16 cellular contexts compared by ENCODE assay signal in the genomic region with DNA sequence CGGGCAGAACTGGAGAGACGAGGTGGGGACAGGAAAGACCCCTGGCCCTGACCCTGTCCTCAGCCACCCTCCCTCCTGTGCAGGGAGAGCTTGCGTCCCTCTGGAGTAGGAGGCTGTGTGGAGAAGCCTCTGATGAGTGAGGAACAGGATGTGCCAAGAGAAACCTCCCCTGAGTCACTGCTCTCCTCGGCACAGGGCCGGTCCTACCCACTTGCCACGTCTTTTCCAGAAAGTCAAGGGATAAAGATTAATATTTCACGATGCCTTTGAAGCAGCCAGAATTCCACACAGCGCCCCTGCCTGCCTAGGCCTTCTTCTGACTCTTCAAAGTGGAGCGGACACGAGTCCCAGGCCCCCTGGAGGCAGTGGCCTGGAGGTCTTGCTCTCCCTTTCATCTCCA. TPM values are rescaled to one million over a fixed set of nuclear protein-coding genes. Genes with fewer than 3 reads are reported as not detected.
A peak's percentile ranks its signal among the peaks of the same experiment; 100 is the strongest.
DNase-seq lines count a peak whose midpoint lies in the region; ATAC-seq, FAIRE-seq and TF ChIP-seq lines count a peak whose summit lies in the region.
"Had no signal": no experiment of that assay in that cellular context is flagged by ENCODE, and none has a peak within 500 bp of the region (broad histone marks: within the 10 kb centered on the region; RNA-seq: fewer than 3 reads in every experiment).

No MANE protein-coding gene starts in this region.

- TF ChIP-seq POLR2A in HepG2 (IDR thresholded peaks at IDR 0.05; ENCODE audit: insufficient read depth in 1 of 2, low read depth in 2 of 2, low read length in 2 of 2): no peak

- no peak for TF ChIP-seq EP300 in HepG2 (IDR thresholded peaks at IDR 0.05; ENCODE audit: low read depth in 2 of 2, low read length in 2 of 2)
- no peak for TF ChIP-seq EP300 in HepG2 (CRISPR knock-in tag; IDR thresholded peaks at IDR 0.05; ENCODE audit: borderline replicate concordance)

- no peaks in the 10 kb centered on the region for H3K36me3 ChIP-seq in HepG2 (replicated peaks in 1 of 2; ENCODE audit: control insufficient read depth in 1 of 2, insufficient read depth in 2 of 2, low read length in 2 of 2)
- H3K36me3 ChIP-seq: Peyer's patch had no signal

- no TSS peak for BruUV-seq in HepG2 (replicated peaks; lab: Mats Ljungman, UMichigan)

- no peak overlapping the region for H3K27ac Mint-ChIP-seq in T-helper 17 cell
- H3K27ac Mint-ChIP-seq: activated CD8-positive, alpha-beta T cell treated with anti-CD3 and anti-CD28 coated beads for 36 hours had no signal

- H3K4me1 ChIP-seq in HepG2 (ENCODE audit: insufficient read depth, low read length): peaks cover 50% of the 10 kb centered on the region
- H3K4me1 ChIP-seq: Peyer's patch had no signal

- peak; percentile 67 for ATAC-seq in Right ventricle myocardium inferior
- no peak for ATAC-seq in HepG2
- ATAC-seq in T-helper 17 cell: no peak
- no peak for ATAC-seq in GM18867 (IDR thresholded peaks at IDR 0.05; ENCODE audit: unreplicated experiment)
- no peak for ATAC-seq in HG03469 (IDR thresholded peaks at IDR 0.05; ENCODE audit: unreplicated experiment)
- ATAC-seq: activated CD8-positive, alpha-beta T cell treated with anti-CD3 and anti-CD28 coated beads for 36 hours had no signal

- no peaks in the 10 kb centered on the region for H3K4me1 Mint-ChIP-seq in T-helper 17 cell
- H3K4me1 Mint-ChIP-seq: central memory CD8-positive, alpha-beta T cell had no signal

- TF ChIP-seq RAD21 in HepG2 (CRISPR knock-in tag; IDR thresholded peaks at IDR 0.05): no peak

- H3K9me3 ChIP-seq in HepG2 (ENCODE audit: low read length) (no peaks in the 10 kb centered on the region), T-helper 17 cell (ENCODE audit: control insufficient read depth, low read length, poor library complexity, severe bottlenecking) (no peaks in the 10 kb centered on the region)
- H3K9me3 ChIP-seq: Peyer's patch had no signal

- in situ Hi-C loops in HepG2 (cut with HindIII; ENCODE audit: extremely low pct_ligation_motif_present, low pct_unique_long_range_greater_than_20kb): no loop called here

- POLR2A ChIA-PET in HepG2 (lab: Yijun Ruan, JAX): no interaction called here

- intact Hi-C loops in Right ventricle myocardium inferior (cut with DNase I) (no loop called here), cardiac septum (cut with DNase I) (loop anchor here (5.0 kb wide), 1 partner anchor 116 kb away; no protein-coding TSS in a partner anchor), HepG2 (cut with micrococcal nuclease; ENCODE audit: unreplicated experiment) (no loop called here), posterior cingulate gyrus (cut with DNase I) (no loop called here)

- TF ChIP-seq CTCF in epithelial cell of esophagus (IDR thresholded peaks at IDR 0.05; ENCODE audit: insufficient read depth, low read depth, low read length, missing control alignments): no peak
- no peak for TF ChIP-seq CTCF in HepG2 (CRISPR knock-in tag; IDR thresholded peaks at IDR 0.05)

- no peaks in the 10 kb centered on the region for H4K20me1 ChIP-seq in HepG2 (ENCODE audit: insufficient read depth, low read length)

- H3K4me2 ChIP-seq in HepG2 (ENCODE audit: low read depth, low read length): no peak overlapping the region
- H3K4me2 ChIP-seq: smooth muscle cell had no signal

- no peaks in the 10 kb centered on the region for H3K36me3 Mint-ChIP-seq in T-helper 17 cell (ENCODE audit: low read depth)

- DNase-seq in Right ventricle myocardium inferior (ENCODE audit: missing footprints) (no peak), cardiac septum (ENCODE audit: low spot score) (no peak), epithelial cell of esophagus (ENCODE audit: low read depth) (peak; percentile 60), HepG2 (ENCODE audit: low spot score) (no peak), T-helper 17 cell (no peak), posterior cingulate gyrus (no peak)
- DNase-seq: activated CD8-positive, alpha-beta T cell treated with anti-CD3 and anti-CD28 coated beads for 36 hours; activated gamma-delta T cell treated with Interleukin-2 at 50 U/mL for 16 hours; NCI-H1092; Peyer's patch; T1000 had no signal

- H3K27me3 ChIP-seq in HepG2 (ENCODE audit: control insufficient read depth in 1 of 2, insufficient read depth in 2 of 2, low read length in 2 of 2): no peaks in the 10 kb centered on the region
- H3K27me3 ChIP-seq: Peyer's patch had no signal

- H3K27me3 Mint-ChIP-seq in T-helper 17 cell: peaks cover 35% of the 10 kb centered on the region

- H2AFZ ChIP-seq in HepG2 (ENCODE audit: low read length): no peak overlapping the region

- no peak overlapping the region for H3K27ac ChIP-seq in HepG2 (ENCODE audit: extremely low read length, insufficient read depth, low read length)
- H3K27ac ChIP-seq: Peyer's patch had no signal

- H3K4me3 ChIP-seq in epithelial cell of esophagus (ENCODE audit: low read length): no peak overlapping the region
- H3K4me3 ChIP-seq in HepG2 (replicated peaks in 1 of 3; ENCODE audit: insufficient read depth in 1 of 3, low read depth in 2 of 3, low read length in 3 of 3): no peak overlapping the region
- H3K4me3 ChIP-seq: Peyer's patch, smooth muscle cell had no signal

- CTCF ChIA-PET in HepG2 (lab: Yijun Ruan, JAX; ENCODE audit: low intra/inter-chr PET ratio, low total read pairs): no interaction called here

- no peak for FAIRE-seq in HepG2 (lab: Jason Lieb, UNC)
- FAIRE-seq: endothelial cell of umbilical vein had no signal

- no peak overlapping the region for H3K9ac ChIP-seq in HepG2 (ENCODE audit: insufficient read depth, low read depth, low read length)

- no peak overlapping the region for H3K4me3 Mint-ChIP-seq in T-helper 17 cell
- H3K4me3 Mint-ChIP-seq: activated CD8-positive, alpha-beta T cell treated with anti-CD3 and anti-CD28 coated beads for 36 hours; central memory CD8-positive, alpha-beta T cell had no signal

- 70% methylated on average over 10 of the region's 10 CpGs for WGBS in HepG2 (ENCODE audit: low lambda C conversion rate)

- no peaks in the 10 kb centered on the region for H3K79me2 ChIP-seq in HepG2 (ENCODE audit: insufficient read depth, low read length)

TF ChIP-seq in HepG2, 621 proteins besides CTCF, POLR2A, EP300 and RAD21 (continues in another document):
- TF ChIP-seq ZNF746 (CRISPR knock-in tag; IDR thresholded peaks at IDR 0.05): peak; percentile 42; the same call in 1 of the 2 replicates
- no peak for TF ChIP-seq ZNF354B (CRISPR knock-in tag; IDR thresholded peaks at IDR 0.05)
- TF ChIP-seq, protein P1, sequence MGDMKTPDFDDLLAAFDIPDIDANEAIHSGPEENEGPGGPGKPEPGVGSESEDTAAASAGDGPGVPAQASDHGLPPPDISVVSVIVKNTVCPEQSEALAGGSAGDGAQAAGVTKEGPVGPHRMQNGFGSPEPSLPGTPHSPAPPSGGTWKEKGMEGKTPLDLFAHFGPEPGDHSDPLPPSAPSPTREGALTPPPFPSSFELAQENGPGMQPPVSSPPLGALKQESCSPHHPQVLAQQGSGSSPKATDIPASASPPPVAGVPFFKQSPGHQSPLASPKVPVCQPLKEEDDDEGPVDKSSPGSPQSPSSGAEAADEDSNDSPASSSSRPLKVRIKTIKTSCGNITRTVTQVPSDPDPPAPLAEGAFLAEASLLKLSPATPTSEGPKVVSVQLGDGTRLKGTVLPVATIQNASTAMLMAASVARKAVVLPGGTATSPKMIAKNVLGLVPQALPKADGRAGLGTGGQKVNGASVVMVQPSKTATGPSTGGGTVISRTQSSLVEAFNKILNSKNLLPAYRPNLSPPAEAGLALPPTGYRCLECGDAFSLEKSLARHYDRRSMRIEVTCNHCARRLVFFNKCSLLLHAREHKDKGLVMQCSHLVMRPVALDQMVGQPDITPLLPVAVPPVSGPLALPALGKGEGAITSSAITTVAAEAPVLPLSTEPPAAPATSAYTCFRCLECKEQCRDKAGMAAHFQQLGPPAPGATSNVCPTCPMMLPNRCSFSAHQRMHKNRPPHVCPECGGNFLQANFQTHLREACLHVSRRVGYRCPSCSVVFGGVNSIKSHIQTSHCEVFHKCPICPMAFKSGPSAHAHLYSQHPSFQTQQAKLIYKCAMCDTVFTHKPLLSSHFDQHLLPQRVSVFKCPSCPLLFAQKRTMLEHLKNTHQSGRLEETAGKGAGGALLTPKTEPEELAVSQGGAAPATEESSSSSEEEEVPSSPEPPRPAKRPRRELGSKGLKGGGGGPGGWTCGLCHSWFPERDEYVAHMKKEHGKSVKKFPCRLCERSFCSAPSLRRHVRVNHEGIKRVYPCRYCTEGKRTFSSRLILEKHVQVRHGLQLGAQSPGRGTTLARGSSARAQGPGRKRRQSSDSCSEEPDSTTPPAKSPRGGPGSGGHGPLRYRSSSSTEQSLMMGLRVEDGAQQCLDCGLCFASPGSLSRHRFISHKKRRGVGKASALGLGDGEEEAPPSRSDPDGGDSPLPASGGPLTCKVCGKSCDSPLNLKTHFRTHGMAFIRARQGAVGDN (CRISPR knock-in tag; IDR thresholded peaks at IDR 0.05): 0 out of 2 replicates have a peak, but pooled peaks have one; percentile 9

RNA-seq across cellular contexts. Expression of a gene that starts 34.9 kb away (rescaled TPM):
- 10.6 TPM for total RNA-seq in Right ventricle myocardium inferior
- total RNA-seq in cardiac septum: 28.8 TPM
- total RNA-seq in HepG2 (2016; rRNA removed; fragmentation: Illumina TruSeq; extraction: Trizol): 0.08 and 0.15 TPM in 2 replicates
- total RNA-seq in HepG2 (2016; cell fraction: cytosol; rRNA removed; fragmentation: Illumina TruSeq; extraction: Trizol; ENCODE audit: low read depth): not detected in 2 replicates
- 0.10 and 0.30 TPM in 2 replicates for total RNA-seq in HepG2 (2016; cell fraction: insoluble cytoplasmic fraction; rRNA removed; fragmentation: Illumina TruSeq; extraction: Trizol)
- 0.31 TPM in 1 of 2 replicates, not detected in the other for total RNA-seq in HepG2 (2016; cell fraction: membrane; rRNA removed; fragmentation: Illumina TruSeq; extraction: Trizol)
- total RNA-seq in HepG2 (2016; cell fraction: nucleus; rRNA removed; fragmentation: Illumina TruSeq; extraction: Trizol): 0.31 and 0.41 TPM in 2 replicates
- 0.12 and 0.26 TPM in 2 replicates for polyA plus RNA-seq in HepG2 (2011; rRNA removed)
- polyA plus RNA-seq in HepG2 (2011; cell fraction: cytosol; rRNA removed): 0.05 and 0.24 TPM in 2 replicates
- 0.28 and 0.40 TPM in 2 replicates for polyA plus RNA-seq in HepG2 (2011; cell fraction: nucleus; rRNA removed)
- polyA plus RNA-seq in HepG2 (2012): 0.05 and 0.27 TPM in 2 replicates
- 0.05 TPM in 1 of 2 replicates, not detected in the other for polyA plus RNA-seq in HepG2 (2016; cell fraction: cytosol; fragmentation: Illumina TruSeq; extraction: Trizol; ENCODE audit: low read depth)
- polyA plus RNA-seq in HepG2 (2016; cell fraction: insoluble cytoplasmic fraction; fragmentation: Illumina TruSeq; extraction: Trizol; ENCODE audit: low read depth): not detected in 2 replicates
- not detected in 2 replicates for polyA plus RNA-seq in HepG2 (2016; cell fraction: membrane; fragmentation: Illumina TruSeq; extraction: Trizol; ENCODE audit: low read depth)
- polyA plus RNA-seq in HepG2 (2016; cell fraction: nucleus; fragmentation: Illumina TruSeq; extraction: Trizol; ENCODE audit: insufficient read depth, low read depth): 0.48 and 1.0 TPM in 2 replicates
- polyA minus RNA-seq in HepG2 (2011; rRNA and poly(A)+ RNA removed; ENCODE audit: low replicate concordance): 0.75 and 0.82 TPM in 2 replicates
- polyA minus RNA-seq in HepG2 (2011; cell fraction: cytosol; rRNA and poly(A)+ RNA removed): 0.20 TPM in 1 of 2 replicates, not detected in the other
- 0.13 and 0.75 TPM in 2 replicates for polyA minus RNA-seq in HepG2 (2011; cell fraction: nucleus; rRNA and poly(A)+ RNA removed)
- total RNA-seq in T-helper 17 cell: not detected
- total RNA-seq: activated CD8-positive, alpha-beta T cell treated with anti-CD3 and anti-CD28 coated beads for 36 hours; endothelial cell of umbilical vein had no signal
